7 cellular contexts compared by ENCODE assay signal in genomic region chr3:48337536-48337935, GRCh38. TPM values are rescaled to one million over a fixed set of nuclear protein-coding genes. Genes with fewer than 3 reads are reported as not detected.
"Had no signal": no experiment of that assay in that cellular context is flagged by ENCODE, and none has a peak within 500 bp of the region (broad histone marks: within the 10 kb centered on the region; RNA-seq: fewer than 3 reads in every experiment).

No MANE protein-coding gene starts in this region.

RNA-seq across cellular contexts. Expression of gene SPINK8, which starts 4.1 kb away (rescaled TPM):
- total RNA-seq: activated CD4-positive, alpha-beta memory T cell treated with anti-CD3 and anti-CD28 coated beads for 36 hours; activated CD4-positive, alpha-beta T cell treated with anti-CD3 and anti-CD28 coated beads, Interleukin-2, amount 10 ng/mL, durations not matched to agents 7 days and 5 days; activated naive CD4-positive, alpha-beta T cell treated with anti-CD3 and anti-CD28 coated beads, Interleukin-2, amount 50 U/mL, for 72 hours; activated T-cell treated with anti-CD3 and anti-CD28 coated beads, Interleukin-2, amount 50 U/mL, for 4 hours; cardiac septum; Peyer's patch; T-cell had no signal

RNA-seq across cellular contexts. Expression of gene FBXW12, which starts 34.5 kb away (rescaled TPM):
- total RNA-seq: activated CD4-positive, alpha-beta memory T cell treated with anti-CD3 and anti-CD28 coated beads for 36 hours; activated CD4-positive, alpha-beta T cell treated with anti-CD3 and anti-CD28 coated beads, Interleukin-2, amount 10 ng/mL, durations not matched to agents 7 days and 5 days; activated naive CD4-positive, alpha-beta T cell treated with anti-CD3 and anti-CD28 coated beads, Interleukin-2, amount 50 U/mL, for 72 hours; activated T-cell treated with anti-CD3 and anti-CD28 coated beads, Interleukin-2, amount 50 U/mL, for 4 hours; cardiac septum; Peyer's patch; T-cell had no signal
